1 cellular context compared by ENCODE assay signal in the genomic region with DNA sequence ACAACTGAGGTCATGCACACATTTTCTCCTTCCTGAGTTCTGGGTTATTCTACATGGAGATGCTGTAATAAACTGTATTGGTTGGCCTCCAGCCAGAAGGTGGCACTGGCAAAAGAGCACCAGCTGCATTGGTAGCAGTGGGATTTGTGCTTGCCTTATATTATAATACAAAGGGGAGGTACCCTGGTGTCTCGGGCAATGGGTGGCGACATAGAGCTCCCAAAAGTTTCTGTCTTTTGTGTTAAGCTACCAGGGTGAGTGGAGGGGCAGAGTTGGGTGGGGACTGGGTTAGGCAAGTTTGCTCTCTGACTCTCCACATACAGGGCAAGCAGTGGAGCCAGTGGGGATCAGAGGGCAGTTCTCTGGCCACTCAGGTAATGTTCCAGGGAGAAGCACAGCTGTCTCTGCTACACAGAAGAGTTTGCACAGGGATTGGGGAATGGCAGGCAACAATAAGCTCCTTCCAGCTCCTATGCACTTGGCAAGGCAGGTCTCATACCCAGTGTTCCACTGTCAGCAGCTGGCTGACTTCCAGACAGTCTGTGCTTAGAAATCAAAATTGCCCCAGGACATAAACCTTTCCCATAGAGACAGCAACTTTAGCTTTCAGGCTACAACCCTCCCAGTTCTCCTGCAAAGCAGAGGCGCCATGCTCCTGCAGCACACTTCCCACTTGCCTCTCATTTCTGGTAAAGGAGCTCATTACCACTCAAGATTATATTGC.
TF ChIP-seq lines count a peak whose summit lies in the region.

No MANE protein-coding gene starts in this region.

TF ChIP-seq in H1, 55 proteins besides CTCF, POLR2A, EP300 and RAD21:
- TF ChIP-seq KDM5A (IDR thresholded peaks at IDR 0.05; ENCODE audit: low read length) (no peak), POLR2AphosphoS5 (IDR thresholded peaks at IDR 0.05; ENCODE audit: low read depth, low read length) (no peak), SRF (IDR thresholded peaks at IDR 0.05; ENCODE audit: low read depth, low read length) (no peak), CBX8 (IDR thresholded peaks at IDR 0.05; ENCODE audit: borderline replicate concordance, low read depth, low read length) (no peak), POU5F1 (IDR thresholded peaks at IDR 0.05; ENCODE audit: low read depth, low read length) (no peak), KDM1A (IDR thresholded peaks at IDR 0.05; ENCODE audit: borderline replicate concordance, low read length) (no peak), SAP30 (IDR thresholded peaks at IDR 0.05; ENCODE audit: insufficient read depth, insufficient replicate concordance, low read length) (no peak), MAFK (IDR thresholded peaks at IDR 0.05; ENCODE audit: low read depth, low read length) (no peak), CBX5 (IDR thresholded peaks at IDR 0.05; ENCODE audit: low read depth, low read length) (no peak), BACH1 (IDR thresholded peaks at IDR 0.05; ENCODE audit: low read length) (no peak), FOSL1 (IDR thresholded peaks at IDR 0.05; ENCODE audit: insufficient read depth, low read depth, low read length) (no peak), GTF2F1 (IDR thresholded peaks at IDR 0.05; ENCODE audit: borderline replicate concordance, low read depth, low read length) (no peak), TCF12 (IDR thresholded peaks at IDR 0.05; ENCODE audit: low read depth, low read length) (no peak), RBBP5 (IDR thresholded peaks at IDR 0.05; ENCODE audit: borderline replicate concordance, low read depth, low read length) (no peak), CHD1 (IDR thresholded peaks at IDR 0.05; ENCODE audit: low read depth, low read length) (no peak)
- TF ChIP-seq, protein P1, sequence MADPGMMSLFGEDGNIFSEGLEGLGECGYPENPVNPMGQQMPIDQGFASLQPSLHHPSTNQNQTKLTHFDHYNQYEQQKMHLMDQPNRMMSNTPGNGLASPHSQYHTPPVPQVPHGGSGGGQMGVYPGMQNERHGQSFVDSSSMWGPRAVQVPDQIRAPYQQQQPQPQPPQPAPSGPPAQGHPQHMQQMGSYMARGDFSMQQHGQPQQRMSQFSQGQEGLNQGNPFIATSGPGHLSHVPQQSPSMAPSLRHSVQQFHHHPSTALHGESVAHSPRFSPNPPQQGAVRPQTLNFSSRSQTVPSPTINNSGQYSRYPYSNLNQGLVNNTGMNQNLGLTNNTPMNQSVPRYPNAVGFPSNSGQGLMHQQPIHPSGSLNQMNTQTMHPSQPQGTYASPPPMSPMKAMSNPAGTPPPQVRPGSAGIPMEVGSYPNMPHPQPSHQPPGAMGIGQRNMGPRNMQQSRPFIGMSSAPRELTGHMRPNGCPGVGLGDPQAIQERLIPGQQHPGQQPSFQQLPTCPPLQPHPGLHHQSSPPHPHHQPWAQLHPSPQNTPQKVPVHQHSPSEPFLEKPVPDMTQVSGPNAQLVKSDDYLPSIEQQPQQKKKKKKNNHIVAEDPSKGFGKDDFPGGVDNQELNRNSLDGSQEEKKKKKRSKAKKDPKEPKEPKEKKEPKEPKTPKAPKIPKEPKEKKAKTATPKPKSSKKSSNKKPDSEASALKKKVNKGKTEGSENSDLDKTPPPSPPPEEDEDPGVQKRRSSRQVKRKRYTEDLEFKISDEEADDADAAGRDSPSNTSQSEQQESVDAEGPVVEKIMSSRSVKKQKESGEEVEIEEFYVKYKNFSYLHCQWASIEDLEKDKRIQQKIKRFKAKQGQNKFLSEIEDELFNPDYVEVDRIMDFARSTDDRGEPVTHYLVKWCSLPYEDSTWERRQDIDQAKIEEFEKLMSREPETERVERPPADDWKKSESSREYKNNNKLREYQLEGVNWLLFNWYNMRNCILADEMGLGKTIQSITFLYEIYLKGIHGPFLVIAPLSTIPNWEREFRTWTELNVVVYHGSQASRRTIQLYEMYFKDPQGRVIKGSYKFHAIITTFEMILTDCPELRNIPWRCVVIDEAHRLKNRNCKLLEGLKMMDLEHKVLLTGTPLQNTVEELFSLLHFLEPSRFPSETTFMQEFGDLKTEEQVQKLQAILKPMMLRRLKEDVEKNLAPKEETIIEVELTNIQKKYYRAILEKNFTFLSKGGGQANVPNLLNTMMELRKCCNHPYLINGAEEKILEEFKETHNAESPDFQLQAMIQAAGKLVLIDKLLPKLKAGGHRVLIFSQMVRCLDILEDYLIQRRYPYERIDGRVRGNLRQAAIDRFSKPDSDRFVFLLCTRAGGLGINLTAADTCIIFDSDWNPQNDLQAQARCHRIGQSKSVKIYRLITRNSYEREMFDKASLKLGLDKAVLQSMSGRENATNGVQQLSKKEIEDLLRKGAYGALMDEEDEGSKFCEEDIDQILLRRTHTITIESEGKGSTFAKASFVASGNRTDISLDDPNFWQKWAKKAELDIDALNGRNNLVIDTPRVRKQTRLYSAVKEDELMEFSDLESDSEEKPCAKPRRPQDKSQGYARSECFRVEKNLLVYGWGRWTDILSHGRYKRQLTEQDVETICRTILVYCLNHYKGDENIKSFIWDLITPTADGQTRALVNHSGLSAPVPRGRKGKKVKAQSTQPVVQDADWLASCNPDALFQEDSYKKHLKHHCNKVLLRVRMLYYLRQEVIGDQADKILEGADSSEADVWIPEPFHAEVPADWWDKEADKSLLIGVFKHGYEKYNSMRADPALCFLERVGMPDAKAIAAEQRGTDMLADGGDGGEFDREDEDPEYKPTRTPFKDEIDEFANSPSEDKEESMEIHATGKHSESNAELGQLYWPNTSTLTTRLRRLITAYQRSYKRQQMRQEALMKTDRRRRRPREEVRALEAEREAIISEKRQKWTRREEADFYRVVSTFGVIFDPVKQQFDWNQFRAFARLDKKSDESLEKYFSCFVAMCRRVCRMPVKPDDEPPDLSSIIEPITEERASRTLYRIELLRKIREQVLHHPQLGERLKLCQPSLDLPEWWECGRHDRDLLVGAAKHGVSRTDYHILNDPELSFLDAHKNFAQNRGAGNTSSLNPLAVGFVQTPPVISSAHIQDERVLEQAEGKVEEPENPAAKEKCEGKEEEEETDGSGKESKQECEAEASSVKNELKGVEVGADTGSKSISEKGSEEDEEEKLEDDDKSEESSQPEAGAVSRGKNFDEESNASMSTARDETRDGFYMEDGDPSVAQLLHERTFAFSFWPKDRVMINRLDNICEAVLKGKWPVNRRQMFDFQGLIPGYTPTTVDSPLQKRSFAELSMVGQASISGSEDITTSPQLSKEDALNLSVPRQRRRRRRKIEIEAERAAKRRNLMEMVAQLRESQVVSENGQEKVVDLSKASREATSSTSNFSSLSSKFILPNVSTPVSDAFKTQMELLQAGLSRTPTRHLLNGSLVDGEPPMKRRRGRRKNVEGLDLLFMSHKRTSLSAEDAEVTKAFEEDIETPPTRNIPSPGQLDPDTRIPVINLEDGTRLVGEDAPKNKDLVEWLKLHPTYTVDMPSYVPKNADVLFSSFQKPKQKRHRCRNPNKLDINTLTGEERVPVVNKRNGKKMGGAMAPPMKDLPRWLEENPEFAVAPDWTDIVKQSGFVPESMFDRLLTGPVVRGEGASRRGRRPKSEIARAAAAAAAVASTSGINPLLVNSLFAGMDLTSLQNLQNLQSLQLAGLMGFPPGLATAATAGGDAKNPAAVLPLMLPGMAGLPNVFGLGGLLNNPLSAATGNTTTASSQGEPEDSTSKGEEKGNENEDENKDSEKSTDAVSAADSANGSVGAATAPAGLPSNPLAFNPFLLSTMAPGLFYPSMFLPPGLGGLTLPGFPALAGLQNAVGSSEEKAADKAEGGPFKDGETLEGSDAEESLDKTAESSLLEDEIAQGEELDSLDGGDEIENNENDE (IDR thresholded peaks at IDR 0.05; ENCODE audit: insufficient replicate concordance, low read length) = no peak
